ENCODE assay signal across 13 cellular contexts in the genomic region with DNA sequence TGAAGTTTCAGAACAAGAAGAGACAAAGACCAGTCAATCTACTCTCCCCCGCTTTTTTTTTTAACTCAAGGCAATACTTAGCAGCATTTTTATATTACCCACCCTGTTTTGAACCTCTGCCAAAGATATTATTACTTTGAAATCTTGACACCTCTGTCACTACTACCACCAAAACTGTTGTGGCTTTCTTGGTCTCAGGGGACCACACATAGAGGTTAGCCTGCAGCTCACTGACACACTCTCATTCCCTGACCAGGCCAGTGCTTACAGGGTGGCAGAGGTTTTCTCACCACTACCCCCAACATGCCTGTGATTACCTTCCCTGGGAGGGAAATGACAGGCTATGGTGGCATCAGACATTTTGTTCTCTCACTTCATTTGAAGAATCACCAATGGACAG.
DNase-seq lines count a peak whose midpoint lies in the region; ATAC-seq and TF ChIP-seq lines count a peak whose summit lies in the region.
"Had no signal": no experiment of that assay in that cellular context is flagged by ENCODE, and none has a peak within 500 bp of the region (broad histone marks: within the 10 kb centered on the region; RNA-seq: fewer than 3 reads in every experiment).

No MANE protein-coding gene starts in this region.

- no peak overlapping the region for H3K56ac ChIP-seq in IMR-90 (ENCODE audit: extremely low read depth, insufficient read depth, low read length)

- no peaks in the 10 kb centered on the region for H3K9me3 ChIP-seq in DOHH2 (ENCODE audit: control insufficient read depth, insufficient read depth, low read length)
- no peaks in the 10 kb centered on the region for H3K9me3 ChIP-seq in IMR-90 (ENCODE audit: control insufficient read depth, insufficient read depth, low read length)
- no peaks in the 10 kb centered on the region for H3K9me3 ChIP-seq in Peyer's patch
- H3K9me3 ChIP-seq: MG63 had no signal

- no peaks in the 10 kb centered on the region for H3K36me3 ChIP-seq in DOHH2 (ENCODE audit: control insufficient read depth, low read length)
- peaks cover 4% of the 10 kb centered on the region; the same call in 1 of the 2 replicates for H3K36me3 ChIP-seq in IMR-90 (ENCODE audit: control insufficient read depth, insufficient read depth, low read length)
- H3K36me3 ChIP-seq in Peyer's patch: no peaks in the 10 kb centered on the region
- H3K36me3 ChIP-seq: cardiac muscle cell had no signal

- intact Hi-C loops in IMR-90 (cut with micrococcal nuclease): loop anchor here (5.0 to 10.0 kb wide), 3 partner anchors 311 to 736 kb away; no protein-coding TSS in a partner anchor

- no peak overlapping the region for H3K9ac ChIP-seq in IMR-90 (ENCODE audit: low read depth, low read length)

- H3K79me1 ChIP-seq in IMR-90 (ENCODE audit: low read depth in 1 of 2, low read length in 2 of 2): no peaks in the 10 kb centered on the region; a peak in 1 of 4 replicates

- H3K4me3 ChIP-seq in DOHH2 (ENCODE audit: low read length) (no peak overlapping the region), IMR-90 (ENCODE audit: insufficient read depth, low read depth, low read length) (no peak overlapping the region), Peyer's patch (no peak overlapping the region)
- H3K4me3 ChIP-seq: cardiac muscle cell, MG63 had no signal

- in situ Hi-C loops in IMR-90 (cut with MboI; ENCODE audit: low sequenced_read_pairs): loop anchor here (10.0 kb wide), 3 partner anchors 268 to 398 kb away; a partner anchor contains a TSS

- no peak for TF ChIP-seq RAD21 in IMR-90 (IDR thresholded peaks at IDR 0.05; ENCODE audit: low read length)

- H2BK120ac ChIP-seq in IMR-90 (ENCODE audit: low read depth, low read length): no peak overlapping the region; the same call in 1 of the 2 replicates

- peak; percentile 96 for ATAC-seq in GM19324 (IDR thresholded peaks at IDR 0.05; ENCODE audit: low FRiP score, unreplicated experiment)
- ATAC-seq in HG02852 (IDR thresholded peaks at IDR 0.05; ENCODE audit: unreplicated experiment): peak; percentile 85
- no peak for ATAC-seq in IMR-90 (ENCODE audit: low read depth)

- H3K4ac ChIP-seq in IMR-90 (ENCODE audit: low read depth, low read length): no peak overlapping the region

- no peak overlapping the region; the same call in 2 of the 3 replicates for H2BK15ac ChIP-seq in IMR-90 (ENCODE audit: low read depth, low read length)

- no TSS peak for BruUV-seq in IMR-90 (replicated peaks; lab: Mats Ljungman, UMichigan)

- H4K5ac ChIP-seq in IMR-90 (ENCODE audit: low read depth, low read length): no peak overlapping the region

- H3K4me2 ChIP-seq in DOHH2 (ENCODE audit: low read length) (peak overlapping the region; percentile 13; the same call in 1 of the 2 replicates), IMR-90 (ENCODE audit: low read depth, low read length) (no peak overlapping the region)

- no peak overlapping the region for H4K8ac ChIP-seq in IMR-90 (ENCODE audit: low read depth in 2 of 2, low read length in 2 of 2)

- dilution Hi-C loops in IMR-90 (cut with HindIII; ENCODE audit: low sequenced_read_pairs, unreplicated experiment): no loop called here

- CTCF ChIA-PET in IMR-90 (lab: Yijun Ruan, JAX): interaction anchor here (0.5 to 1.3 kb wide), 2 partner anchors 142 to 265 kb away, joined by 3 to 8 read pairs; no protein-coding TSS in a partner anchor

- no peaks in the 10 kb centered on the region for H3K27me3 ChIP-seq in DOHH2 (ENCODE audit: control insufficient read depth, low read length)
- no peaks in the 10 kb centered on the region for H3K27me3 ChIP-seq in IMR-90 (ENCODE audit: control insufficient read depth, insufficient read depth, low read length)
- H3K27me3 ChIP-seq in Peyer's patch: no peaks in the 10 kb centered on the region
- H3K27me3 ChIP-seq: cardiac muscle cell, MG63 had no signal

- no peak overlapping the region for H2AK9ac ChIP-seq in IMR-90 (replicated peaks; ENCODE audit: low read depth, low read length, poor library complexity)

- no peak overlapping the region for H2AFZ ChIP-seq in IMR-90 (replicated peaks; ENCODE audit: low read length, poor library complexity)

- no peak overlapping the region for H4K91ac ChIP-seq in IMR-90 (ENCODE audit: insufficient read depth, low read depth, low read length)

- TF ChIP-seq POLR2A in IMR-90 (IDR thresholded peaks at IDR 0.05; ENCODE audit: low read depth, low read length): no peak
- TF ChIP-seq POLR2A in Peyer's patch (IDR thresholded peaks at IDR 0.05): no peak
- TF ChIP-seq POLR2A in erythroblast (IDR thresholded peaks at IDR 0.05; ENCODE audit: low read length): no peak

- H3F3A ChIP-seq in DOHH2 (ENCODE audit: control insufficient read depth, insufficient read depth): no peaks in the 10 kb centered on the region

- no peak for DNase-seq in IMR-90
- DNase-seq in Peyer's patch: no peak
- DNase-seq in nucleus accumbens (lab: John Stamatoyannopoulos, UW): no peak
- DNase-seq in erythroblast (lab: John Stamatoyannopoulos, UW): no peak
- DNase-seq in activated T-cell treated with anti-CD3 and anti-CD28 coated beads, Interleukin-2, amount 50 U/mL, for 1 hour: no peak
- DNase-seq: activated CD4-positive, alpha-beta T cell treated with anti-CD3 and anti-CD28 coated beads, Interleukin-2, amount 50 U/mL, for 4 hours; AML-193; mesendoderm; MG63 had no signal

- H3K14ac ChIP-seq in IMR-90 (replicated peaks; ENCODE audit: low read depth, low read length): no peak overlapping the region

- no peaks in the 10 kb centered on the region for H4K20me1 ChIP-seq in DOHH2 (ENCODE audit: control insufficient read depth, insufficient read depth, low read depth, low read length)
- no peaks in the 10 kb centered on the region for H4K20me1 ChIP-seq in IMR-90 (ENCODE audit: insufficient read depth, low read length)

- 88% methylated on average over 1 of the region's 1 CpG; no CpG with 5 or more reads in 1 of the 2 experiments for WGBS in IMR-90 (ENCODE audit: extremely low coverage in 2 of 2, insufficient read length in 1 of 2), 2 experiments

- H2BK5ac ChIP-seq in IMR-90 (ENCODE audit: low read depth, low read length, poor library complexity, severe bottlenecking): no peak overlapping the region

- H3K18ac ChIP-seq in IMR-90 (ENCODE audit: low read depth, low read length): no peak overlapping the region

- no peak overlapping the region for H2BK20ac ChIP-seq in IMR-90 (ENCODE audit: low read depth, low read length)

- H3K9me1 ChIP-seq in IMR-90 (ENCODE audit: insufficient read depth, low read length): peaks cover 2% of the 10 kb centered on the region; the same call in 1 of the 2 replicates

- H3K23ac ChIP-seq in IMR-90 (ENCODE audit: low read depth, low read length): no peak overlapping the region

- H3K79me2 ChIP-seq in DOHH2 (ENCODE audit: control insufficient read depth, low read length): no peaks in the 10 kb centered on the region

- H3K9me2 ChIP-seq in DOHH2 (replicated peaks; ENCODE audit: control insufficient read depth, low read length): no peaks in the 10 kb centered on the region

- H3K27ac ChIP-seq in DOHH2 (ENCODE audit: low read depth, low read length): no peak overlapping the region
- no peak overlapping the region for H3K27ac ChIP-seq in IMR-90 (ENCODE audit: insufficient read depth, low read length)
- no peak overlapping the region for H3K27ac ChIP-seq in Peyer's patch
- H3K27ac ChIP-seq: cardiac muscle cell had no signal

- peak overlapping the region; percentile 46; the same call in 1 of the 2 replicates for H2AK5ac ChIP-seq in IMR-90 (ENCODE audit: low read depth, low read length)

- POLR2A ChIA-PET in IMR-90 (lab: Charles Lee; ENCODE audit: unreplicated experiment): no interaction called here

- TF ChIP-seq CTCF in DOHH2 (IDR thresholded peaks at IDR 0.05; ENCODE audit: low read depth, low read length, poor library complexity, severe bottlenecking): no peak
- no peak for TF ChIP-seq CTCF in IMR-90 (conservative IDR thresholded peaks at IDR 0.05; ENCODE audit: low read depth, low read length)
- no peak for TF ChIP-seq CTCF in Peyer's patch (IDR thresholded peaks at IDR 0.05)

- H3K4me1 ChIP-seq in DOHH2 (ENCODE audit: control insufficient read depth, low read length) (peaks cover 25% of the 10 kb centered on the region), IMR-90 (ENCODE audit: control insufficient read depth, insufficient read depth, low read length) (no peaks in the 10 kb centered on the region; the same call in 1 of the 2 replicates), Peyer's patch (no peaks in the 10 kb centered on the region)

TF ChIP-seq in IMR-90, 13 proteins besides CTCF, POLR2A, EP300 and RAD21:
- no peak for TF ChIP-seq BHLHE40 (IDR thresholded peaks at IDR 0.05; ENCODE audit: low read depth, low read length)
- TF ChIP-seq, protein P1, sequence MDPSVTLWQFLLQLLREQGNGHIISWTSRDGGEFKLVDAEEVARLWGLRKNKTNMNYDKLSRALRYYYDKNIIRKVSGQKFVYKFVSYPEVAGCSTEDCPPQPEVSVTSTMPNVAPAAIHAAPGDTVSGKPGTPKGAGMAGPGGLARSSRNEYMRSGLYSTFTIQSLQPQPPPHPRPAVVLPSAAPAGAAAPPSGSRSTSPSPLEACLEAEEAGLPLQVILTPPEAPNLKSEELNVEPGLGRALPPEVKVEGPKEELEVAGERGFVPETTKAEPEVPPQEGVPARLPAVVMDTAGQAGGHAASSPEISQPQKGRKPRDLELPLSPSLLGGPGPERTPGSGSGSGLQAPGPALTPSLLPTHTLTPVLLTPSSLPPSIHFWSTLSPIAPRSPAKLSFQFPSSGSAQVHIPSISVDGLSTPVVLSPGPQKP (IDR thresholded peaks at IDR 0.05; ENCODE audit: borderline replicate concordance, low read depth, low read length): no peak
- TF ChIP-seq MAZ (IDR thresholded peaks at IDR 0.05; ENCODE audit: borderline replicate concordance, low read depth, low read length): no peak
- TF ChIP-seq RFX5 (IDR thresholded peaks at IDR 0.05; ENCODE audit: low read depth, low read length): no peak
- no peak for TF ChIP-seq SMC3 (IDR thresholded peaks at IDR 0.05; ENCODE audit: low read depth, low read length)
- TF ChIP-seq, protein P2, sequence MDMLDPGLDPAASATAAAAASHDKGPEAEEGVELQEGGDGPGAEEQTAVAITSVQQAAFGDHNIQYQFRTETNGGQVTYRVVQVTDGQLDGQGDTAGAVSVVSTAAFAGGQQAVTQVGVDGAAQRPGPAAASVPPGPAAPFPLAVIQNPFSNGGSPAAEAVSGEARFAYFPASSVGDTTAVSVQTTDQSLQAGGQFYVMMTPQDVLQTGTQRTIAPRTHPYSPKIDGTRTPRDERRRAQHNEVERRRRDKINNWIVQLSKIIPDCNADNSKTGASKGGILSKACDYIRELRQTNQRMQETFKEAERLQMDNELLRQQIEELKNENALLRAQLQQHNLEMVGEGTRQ (IDR thresholded peaks at IDR 0.05; ENCODE audit: low read depth, low read length): no peak
- TF ChIP-seq CHD1 (IDR thresholded peaks at IDR 0.05; ENCODE audit: low read depth, low read length): no peak
- no peak for TF ChIP-seq MXI1 (IDR thresholded peaks at IDR 0.05; ENCODE audit: borderline replicate concordance, low read depth, low read length)
- no peak for TF ChIP-seq CEBPB (IDR thresholded peaks at IDR 0.05; ENCODE audit: low read depth, low read length)
- TF ChIP-seq RCOR1 (IDR thresholded peaks at IDR 0.05; ENCODE audit: insufficient replicate concordance, low read length): no peak
- TF ChIP-seq MAFK (IDR thresholded peaks at IDR 0.05; ENCODE audit: low read depth, low read length): no peak
